In genomic region chr4:174190832-174191500, GRCh38 we compare ENCODE assay signal across 1 cellular context.
TF ChIP-seq lines count a peak whose summit lies in the region.

No MANE protein-coding gene starts in this region.

TF ChIP-seq in K562, 482 proteins besides CTCF, POLR2A, EP300 and RAD21 (continued from another document and continues in another):
- TF ChIP-seq, protein P1, sequence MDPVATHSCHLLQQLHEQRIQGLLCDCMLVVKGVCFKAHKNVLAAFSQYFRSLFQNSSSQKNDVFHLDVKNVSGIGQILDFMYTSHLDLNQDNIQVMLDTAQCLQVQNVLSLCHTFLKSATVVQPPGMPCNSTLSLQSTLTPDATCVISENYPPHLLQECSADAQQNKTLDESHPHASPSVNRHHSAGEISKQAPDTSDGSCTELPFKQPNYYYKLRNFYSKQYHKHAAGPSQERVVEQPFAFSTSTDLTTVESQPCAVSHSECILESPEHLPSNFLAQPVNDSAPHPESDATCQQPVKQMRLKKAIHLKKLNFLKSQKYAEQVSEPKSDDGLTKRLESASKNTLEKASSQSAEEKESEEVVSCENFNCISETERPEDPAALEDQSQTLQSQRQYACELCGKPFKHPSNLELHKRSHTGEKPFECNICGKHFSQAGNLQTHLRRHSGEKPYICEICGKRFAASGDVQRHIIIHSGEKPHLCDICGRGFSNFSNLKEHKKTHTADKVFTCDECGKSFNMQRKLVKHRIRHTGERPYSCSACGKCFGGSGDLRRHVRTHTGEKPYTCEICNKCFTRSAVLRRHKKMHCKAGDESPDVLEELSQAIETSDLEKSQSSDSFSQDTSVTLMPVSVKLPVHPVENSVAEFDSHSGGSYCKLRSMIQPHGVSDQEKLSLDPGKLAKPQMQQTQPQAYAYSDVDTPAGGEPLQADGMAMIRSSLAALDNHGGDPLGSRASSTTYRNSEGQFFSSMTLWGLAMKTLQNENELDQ (CRISPR knock-in tag; IDR thresholded peaks at IDR 0.05; ENCODE audit: borderline replicate concordance): no peak
- TF ChIP-seq DIDO1 (tag; IDR thresholded peaks at IDR 0.05; ENCODE audit: low read depth) (no peak), CAMTA2 (CRISPR knock-in tag; conservative IDR thresholded peaks at IDR 0.05) (no peak), NFXL1 (CRISPR knock-in tag; IDR thresholded peaks at IDR 0.05) (no peak), CC2D1A (IDR thresholded peaks at IDR 0.05) (0 out of 2 replicates have a peak, but pooled peaks have one; percentile 19), SMARCA5 (IDR thresholded peaks at IDR 0.05) (no peak), HNRNPLL (IDR thresholded peaks at IDR 0.05; ENCODE audit: low read depth, low read length, poor library complexity, severe bottlenecking) (no peak), LEF1 (IDR thresholded peaks at IDR 0.05) (no peak), SNIP1 (IDR thresholded peaks at IDR 0.05; ENCODE audit: low read depth) (no peak), ZBTB2 (IDR thresholded peaks at IDR 0.05) (no peak), ZFP91 (CRISPR knock-in tag; IDR thresholded peaks at IDR 0.05) (peak; percentile 70; the same call in 1 of the 2 replicates), MAFF (IDR thresholded peaks at IDR 0.05; ENCODE audit: low read length) (peak; percentile 70), MYC (IDR thresholded peaks at IDR 0.05; ENCODE audit: low read depth, low read length) (no peak), MYC (CRISPR knock-in tag; IDR thresholded peaks at IDR 0.05; ENCODE audit: borderline replicate concordance, low read depth) (no peak), KHSRP (IDR thresholded peaks at IDR 0.05) (no peak), ZBTB17 (CRISPR knock-in tag; IDR thresholded peaks at IDR 0.05) (no peak), CREB3L1 (IDR thresholded peaks at IDR 0.05; ENCODE audit: borderline replicate concordance, low read depth) (no peak), POLR2AphosphoS5 (IDR thresholded peaks at IDR 0.05; ENCODE audit: control insufficient read depth, insufficient read depth, low read depth, low read length) (no peak), ZC3H11A (IDR thresholded peaks at IDR 0.05; ENCODE audit: low read depth, low read length) (no peak), RUNX1 (IDR thresholded peaks at IDR 0.05; ENCODE audit: low read depth) (no peak), BRF2 (IDR thresholded peaks at IDR 0.05; ENCODE audit: borderline replicate concordance, insufficient read depth, insufficient read length) (no peak), CBFA2T2 (conservative IDR thresholded peaks at IDR 0.05) (no peak), NR2F6 (CRISPR knock-in tag; IDR thresholded peaks at IDR 0.05) (no peak), ETV1 (tag; conservative IDR thresholded peaks at IDR 0.05; ENCODE audit: low read depth) (no peak), FOXA1 (IDR thresholded peaks at IDR 0.05; ENCODE audit: borderline replicate concordance) (no peak), TRIM25 (IDR thresholded peaks at IDR 0.05; ENCODE audit: borderline replicate concordance) (no peak), KAT8 (IDR thresholded peaks at IDR 0.05; ENCODE audit: low read depth) (no peak), MAFK (IDR thresholded peaks at IDR 0.05; ENCODE audit: low read length) (peak; percentile 63; the same call in 1 of the 2 replicates), KLF10 (CRISPR knock-in tag; IDR thresholded peaks at IDR 0.05) (no peak), TEAD2 (tag; IDR thresholded peaks at IDR 0.05) (no peak), ZNF324 (CRISPR knock-in tag; IDR thresholded peaks at IDR 0.05) (no peak), CBFA2T3 (IDR thresholded peaks at IDR 0.05) (no peak), ZNF77 (CRISPR knock-in tag; IDR thresholded peaks at IDR 0.05) (no peak), ZNF347 (CRISPR knock-in tag; IDR thresholded peaks at IDR 0.05; ENCODE audit: low read depth) (no peak), PHB (CRISPR knock-in tag; IDR thresholded peaks at IDR 0.05) (no peak), ZNF398 (CRISPR knock-in tag; IDR thresholded peaks at IDR 0.05) (no peak), MTF1 (CRISPR knock-in tag; IDR thresholded peaks at IDR 0.05; ENCODE audit: borderline replicate concordance) (no peak), ZNF655 (CRISPR knock-in tag; IDR thresholded peaks at IDR 0.05) (no peak), NFATC3 (IDR thresholded peaks at IDR 0.05) (no peak), DACH1 (IDR thresholded peaks at IDR 0.05; ENCODE audit: partially characterized antibody) (no peak), ZNF778 (CRISPR knock-in tag; IDR thresholded peaks at IDR 0.05) (no peak), ARHGAP35 (IDR thresholded peaks at IDR 0.05; ENCODE audit: partially characterized antibody) (no peak), NBN (IDR thresholded peaks at IDR 0.05; ENCODE audit: low read depth) (no peak), TFAP4 (CRISPR knock-in tag; IDR thresholded peaks at IDR 0.05; ENCODE audit: borderline replicate concordance) (no peak), ZNF277 (CRISPR knock-in tag; IDR thresholded peaks at IDR 0.05; ENCODE audit: borderline replicate concordance) (no peak), E2F8 (IDR thresholded peaks at IDR 0.05; ENCODE audit: low read depth, partially characterized antibody) (no peak)
